In genomic region chr21:30605968-30606367, GRCh38 we compare ENCODE assay signal across 26 cellular contexts. TPM values are rescaled to one million over a fixed set of nuclear protein-coding genes. Genes with fewer than 3 reads are reported as not detected.
A peak's percentile ranks its signal among the peaks of the same experiment; 100 is the strongest.
DNase-seq lines count a peak whose midpoint lies in the region; ATAC-seq, FAIRE-seq and TF ChIP-seq lines count a peak whose summit lies in the region.
"Had no signal": no experiment of that assay in that cellular context is flagged by ENCODE, and none has a peak within 500 bp of the region (broad histone marks: within the 10 kb centered on the region; RNA-seq: fewer than 3 reads in every experiment).

No MANE protein-coding gene starts in this region.

- H3K4me1 ChIP-seq in GM23338 (ENCODE audit: insufficient read depth) (no peaks in the 10 kb centered on the region), SK-N-SH (ENCODE audit: control insufficient read depth in 1 of 2, insufficient read depth in 2 of 2, low read depth in 1 of 2, low read length in 1 of 2) (no peaks in the 10 kb centered on the region)
- H3K4me1 ChIP-seq: BE2C had no signal

- H3K27ac Mint-ChIP-seq in GM23338: no peak overlapping the region
- H3K27ac Mint-ChIP-seq: CD4-positive, alpha-beta T cell; HFFc6 had no signal

- H3K4me3 Mint-ChIP-seq in GM23338: no peak overlapping the region
- H3K4me3 Mint-ChIP-seq: CD4-positive, alpha-beta T cell; HFFc6 had no signal

- H3K4me1 Mint-ChIP-seq in GM23338: no peaks in the 10 kb centered on the region

- H4K20me1 ChIP-seq in GM23338 (replicated peaks; ENCODE audit: insufficient read depth) (no peaks in the 10 kb centered on the region), SK-N-SH (ENCODE audit: insufficient read depth) (no peaks in the 10 kb centered on the region)

- H3K9me3 ChIP-seq in SK-N-SH: no peaks in the 10 kb centered on the region
- H3K9me3 ChIP-seq: BE2C had no signal

- H3K36me3 ChIP-seq in GM23338 (ENCODE audit: insufficient read depth) (no peaks in the 10 kb centered on the region), SK-N-SH (replicated peaks in 1 of 2; ENCODE audit: control insufficient read depth in 1 of 2, insufficient read depth in 2 of 2, low read length in 1 of 2) (no peaks in the 10 kb centered on the region)
- H3K36me3 ChIP-seq: BE2C had no signal

- no peak overlapping the region for H3K9ac ChIP-seq in SK-N-SH

- H3K36me3 Mint-ChIP-seq in GM23338 (ENCODE audit: low read depth): no peaks in the 10 kb centered on the region

- POLR2A ChIA-PET in SK-N-SH (lab: Yijun Ruan, JAX): no interaction called here

- no peak for TF ChIP-seq EP300 in SK-N-SH (IDR thresholded peaks at IDR 0.05; ENCODE audit: borderline replicate concordance in 1 of 2, low read depth in 1 of 2, low read length in 1 of 2)

- H3K27me3 Mint-ChIP-seq in GM23338 (ENCODE audit: insufficient read depth, low read depth, poor library complexity): no peaks in the 10 kb centered on the region
- H3K27me3 Mint-ChIP-seq: CD4-positive, alpha-beta T cell had no signal

- TF ChIP-seq RAD21 in SK-N-SH (IDR thresholded peaks at IDR 0.05; ENCODE audit: low read length): no peak

- CTCF ChIA-PET in SK-N-SH (lab: Yijun Ruan, JAX): no interaction called here

- ATAC-seq in GM23338 (peak; percentile 96), HG03095 (IDR thresholded peaks at IDR 0.05; ENCODE audit: unreplicated experiment) (no peak), HG03135 (IDR thresholded peaks at IDR 0.05; ENCODE audit: unreplicated experiment) (no peak)

- FAIRE-seq in frontal cortex (lab: Jason Lieb, UNC): no peak
- FAIRE-seq: GM12891, H54, HTR-8/SVneo had no signal

- H3K4me2 ChIP-seq in GM23338 (no peak overlapping the region), SK-N-SH (no peak overlapping the region)

- H3K4me3 ChIP-seq in GM23338: no peak overlapping the region
- H3K4me3 ChIP-seq in SK-N-SH (ENCODE audit: low read depth in 2 of 2, low read length in 1 of 2): no peak overlapping the region

- no peaks in the 10 kb centered on the region for H3K79me2 ChIP-seq in GM23338 (replicated peaks; ENCODE audit: insufficient read depth)
- no peaks in the 10 kb centered on the region for H3K79me2 ChIP-seq in SK-N-SH (ENCODE audit: insufficient read depth)

- H2AFZ ChIP-seq in GM23338: no peak overlapping the region
- no peak overlapping the region for H2AFZ ChIP-seq in SK-N-SH (ENCODE audit: low read depth)

- H3K27me3 ChIP-seq in GM23338 (ENCODE audit: insufficient read depth): no peaks in the 10 kb centered on the region
- no peaks in the 10 kb centered on the region for H3K27me3 ChIP-seq in SK-N-SH (ENCODE audit: insufficient read depth)
- H3K27me3 ChIP-seq: BE2C had no signal

- DNase-seq in GM23338 (ENCODE audit: low spot score): peak; percentile 56
- peak; percentile 1 for DNase-seq in HT-29 (ENCODE audit: low spot score)
- DNase-seq in SK-N-SH: no peak
- peak; percentile 3 for DNase-seq in iPS DF 4.7 (ENCODE audit: extremely low read depth, low spot score)
- no peak for DNase-seq in frontal cortex (ENCODE audit: low spot score in 2 of 2)
- DNase-seq: BE2C; CD4-positive, alpha-beta T cell; COR-L47; HFFc6; KG1; NCI-H1105; NCI-H146; NCI-H2029; NCI-H2171; NCI-H345; OCI-M1; Right ventricle myocardium superior had no signal

- H3K9me2 ChIP-seq in GM23338 (ENCODE audit: insufficient read depth): no peaks in the 10 kb centered on the region
- H3K9me2 ChIP-seq in SK-N-SH: no peaks in the 10 kb centered on the region

- 0% methylated on average over 2 of the region's 2 CpGs for WGBS in SK-N-SH (ENCODE audit: low lambda C conversion rate)

- peak; percentile 25 to 36; a peak in 3 of 4 replicates for TF ChIP-seq CTCF in GM23338 (conservative IDR thresholded peaks at IDR 0.05; ENCODE audit: low read depth in 2 of 2)
- TF ChIP-seq CTCF in SK-N-SH (IDR thresholded peaks at IDR 0.05): peak; percentile 21; the same call in 1 of the 2 replicates

- peaks cover 2% of the 10 kb centered on the region for H3K9me3 Mint-ChIP-seq in GM23338

- H3F3A ChIP-seq in GM23338 (replicated peaks; ENCODE audit: low read depth) (no peaks in the 10 kb centered on the region), SK-N-SH (replicated peaks; ENCODE audit: insufficient read depth) (no peaks in the 10 kb centered on the region)

- H3K27ac ChIP-seq in GM23338 (ENCODE audit: low read depth) (no peak overlapping the region), SK-N-SH (ENCODE audit: low read depth in 2 of 2, low read length in 1 of 2) (no peak overlapping the region)
- H3K27ac ChIP-seq: HL-60 had no signal

TF ChIP-seq in GM23338, 12 proteins besides CTCF, POLR2A, EP300 and RAD21 (continues in another document):
- no peak for TF ChIP-seq POLR2AphosphoS5 (IDR thresholded peaks at IDR 0.05; ENCODE audit: low read depth)

TF ChIP-seq in SK-N-SH, 30 proteins besides CTCF, POLR2A, EP300 and RAD21 (continues in another document):
- TF ChIP-seq POLR2AphosphoS5 (IDR thresholded peaks at IDR 0.05; ENCODE audit: low read depth, low read length) (no peak), CHD2 (IDR thresholded peaks at IDR 0.05; ENCODE audit: low read length, partially characterized antibody) (no peak), MAX (IDR thresholded peaks at IDR 0.05; ENCODE audit: low read depth) (no peak), RFX5 (IDR thresholded peaks at IDR 0.05; ENCODE audit: low read length) (no peak), MEF2A (IDR thresholded peaks at IDR 0.05; ENCODE audit: borderline replicate concordance, low read depth) (no peak), NRF1 (IDR thresholded peaks at IDR 0.05; ENCODE audit: low read depth, low read length) (no peak), FOXJ3 (CRISPR knock-in tag; IDR thresholded peaks at IDR 0.05) (no peak), PBX3 (IDR thresholded peaks at IDR 0.05) (no peak), FOSL2 (IDR thresholded peaks at IDR 0.05; ENCODE audit: borderline replicate concordance, low read depth) (no peak), RXRA (IDR thresholded peaks at IDR 0.05; ENCODE audit: borderline replicate concordance, low read depth) (no peak), GABPA (IDR thresholded peaks at IDR 0.05; ENCODE audit: low read depth) (no peak), SIN3A (IDR thresholded peaks at IDR 0.05; ENCODE audit: borderline replicate concordance, low read depth, low read length) (no peak)

RNA-seq across cellular contexts. Expression of gene KRTAP22-1, which starts 5.1 kb away (rescaled TPM):
- not detected in 2 replicates for total RNA-seq in GM23338 (2014; rRNA removed; shearing (Covaris generic))
- not detected in 2 replicates for polyA plus RNA-seq in GM23338 (2016; fragmentation: Nextera tagmentation; extraction: Ambion mirVana)
- total RNA-seq in HT-29 (2014; rRNA removed; shearing (Covaris generic)): not detected in 2 replicates
- polyA plus RNA-seq in SK-N-SH (2012; rRNA removed): not detected in 2 replicates
- not detected in 2 replicates for polyA plus RNA-seq in SK-N-SH (2012; cell fraction: cytosol; rRNA removed)
- not detected in 2 replicates for polyA plus RNA-seq in SK-N-SH (2012; cell fraction: nucleus; rRNA removed)
- total RNA-seq in frontal cortex: not detected
- total RNA-seq: A673; CD4-positive, alpha-beta T cell; G401; HFFc6; Right ventricle myocardium superior; RPMI7951 had no signal

RNA-seq across cellular contexts. Expression of gene KRTAP6-2, which starts 7.3 kb away (rescaled TPM):
- not detected in 2 replicates for total RNA-seq in GM23338 (2014; rRNA removed; shearing (Covaris generic))
- polyA plus RNA-seq in GM23338 (2016; fragmentation: Nextera tagmentation; extraction: Ambion mirVana): not detected in 2 replicates
- total RNA-seq in HT-29 (2014; rRNA removed; shearing (Covaris generic)): not detected in 2 replicates
- polyA plus RNA-seq in SK-N-SH (2012; rRNA removed): not detected in 2 replicates
- polyA plus RNA-seq in SK-N-SH (2012; cell fraction: cytosol; rRNA removed): not detected in 2 replicates
- not detected in 2 replicates for polyA plus RNA-seq in SK-N-SH (2012; cell fraction: nucleus; rRNA removed)
- total RNA-seq in frontal cortex: not detected
- total RNA-seq: A673; CD4-positive, alpha-beta T cell; G401; HFFc6; Right ventricle myocardium superior; RPMI7951 had no signal

RNA-seq across cellular contexts. Expression of gene KRTAP6-1, which starts 7.8 kb away (rescaled TPM):
- total RNA-seq in GM23338 (2014; rRNA removed; shearing (Covaris generic)): not detected in 2 replicates
- polyA plus RNA-seq in GM23338 (2016; fragmentation: Nextera tagmentation; extraction: Ambion mirVana) (not detected in 2 replicates), SK-N-SH (2012; rRNA removed) (not detected in 2 replicates)
- total RNA-seq in HT-29 (2014; rRNA removed; shearing (Covaris generic)): not detected in 2 replicates
- not detected in 2 replicates for polyA plus RNA-seq in SK-N-SH (2012; cell fraction: cytosol; rRNA removed)
- polyA plus RNA-seq in SK-N-SH (2012; cell fraction: nucleus; rRNA removed): not detected in 2 replicates
- not detected for total RNA-seq in frontal cortex
- total RNA-seq: A673; CD4-positive, alpha-beta T cell; G401; HFFc6; Right ventricle myocardium superior; RPMI7951 had no signal

RNA-seq across cellular contexts. Expression of gene KRTAP20-1, which starts 10.3 kb away (rescaled TPM):
- not detected in 2 replicates for total RNA-seq in GM23338 (2014; rRNA removed; shearing (Covaris generic))
- polyA plus RNA-seq in GM23338 (2016; fragmentation: Nextera tagmentation; extraction: Ambion mirVana): not detected in 2 replicates
- total RNA-seq in HT-29 (2014; rRNA removed; shearing (Covaris generic)): not detected in 2 replicates
- polyA plus RNA-seq in SK-N-SH (2012; rRNA removed): not detected in 2 replicates
- polyA plus RNA-seq in SK-N-SH (2012; cell fraction: cytosol; rRNA removed): not detected in 2 replicates
- polyA plus RNA-seq in SK-N-SH (2012; cell fraction: nucleus; rRNA removed): not detected in 2 replicates
- total RNA-seq in frontal cortex: not detected
- total RNA-seq: A673; CD4-positive, alpha-beta T cell; G401; HFFc6; Right ventricle myocardium superior; RPMI7951 had no signal

RNA-seq across cellular contexts. Expression of gene KRTAP6-3, which starts 13.7 kb away (rescaled TPM):
- total RNA-seq in GM23338 (2014; rRNA removed; shearing (Covaris generic)): not detected in 2 replicates
- polyA plus RNA-seq in GM23338 (2016; fragmentation: Nextera tagmentation; extraction: Ambion mirVana) (not detected in 2 replicates), SK-N-SH (2012; rRNA removed) (not detected in 2 replicates)
- not detected in 2 replicates for total RNA-seq in HT-29 (2014; rRNA removed; shearing (Covaris generic))
- not detected in 2 replicates for polyA plus RNA-seq in SK-N-SH (2012; cell fraction: cytosol; rRNA removed)
- polyA plus RNA-seq in SK-N-SH (2012; cell fraction: nucleus; rRNA removed): not detected in 2 replicates
- not detected for total RNA-seq in frontal cortex
- total RNA-seq: A673; CD4-positive, alpha-beta T cell; G401; HFFc6; Right ventricle myocardium superior; RPMI7951 had no signal

Comparison
In these comparisons a context has a peak if more than half of its experiments do, and no peak if none do; other contexts are left out.
1. DNase-seq: peak in GM23338 (single experiment), HT-29 (single experiment) and iPS DF 4.7 (single experiment); none in SK-N-SH (single experiment) and frontal cortex (0 of 2).